ENCODE assay signal across 21 cellular contexts in the genomic region with DNA sequence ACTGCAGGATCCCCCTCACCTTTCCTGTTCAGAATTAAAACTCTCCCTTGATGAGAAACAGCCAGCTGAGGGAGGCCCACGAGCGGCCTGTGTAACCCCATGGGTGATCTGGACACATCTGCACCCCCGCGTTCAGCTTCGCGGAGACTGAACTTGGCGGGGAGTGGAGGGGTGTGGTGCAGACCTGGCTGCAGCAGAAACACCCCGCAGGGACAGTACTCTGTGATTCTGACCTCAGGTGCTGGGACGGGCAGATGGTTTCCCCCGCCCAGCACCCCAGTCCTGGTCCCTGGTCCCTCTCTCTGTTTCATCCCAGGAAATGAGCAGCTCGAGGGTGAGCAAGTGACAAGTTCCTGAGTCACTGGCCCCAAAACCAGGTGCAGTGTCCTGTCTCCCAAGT. TPM values are rescaled to one million over a fixed set of nuclear protein-coding genes. Genes with fewer than 3 reads are reported as not detected.
DNase-seq lines count a peak whose midpoint lies in the region; ATAC-seq, FAIRE-seq and TF ChIP-seq lines count a peak whose summit lies in the region.
"Had no signal": no experiment of that assay in that cellular context is flagged by ENCODE, and none has a peak within 500 bp of the region (broad histone marks: within the 10 kb centered on the region; RNA-seq: fewer than 3 reads in every experiment).

No MANE protein-coding gene starts in this region.

- no peak overlapping the region for H3K9ac ChIP-seq in BLaER1 treated with 17β-estradiol and CSF1 and Interleukin-3, amounts not matched to agents 10 nM and 100 nM
- H3K9ac ChIP-seq in IMR-90 (ENCODE audit: low read depth, low read length) (no peak overlapping the region), H1 (replicated peaks in 1 of 4; ENCODE audit: extremely low read depth in 1 of 4, low read depth in 3 of 4, low read length in 3 of 4) (no peak overlapping the region)

- TF ChIP-seq CTCF in IMR-90 (conservative IDR thresholded peaks at IDR 0.05; ENCODE audit: low read depth, low read length) (no peak), H1 (IDR thresholded peaks at IDR 0.05; ENCODE audit: control extremely low read depth in 1 of 3, insufficient read depth in 1 of 3, low read depth in 1 of 3, low read length in 3 of 3) (no peak)

- H3K23me2 ChIP-seq in H1 (ENCODE audit: low read depth, low read length), result no peaks in the 10 kb centered on the region

- no peak overlapping the region for H3K27ac Mint-ChIP-seq in activated T-helper 1 cell treated with anti-CD3 and anti-CD28 coated beads, Interleukin-12 subunit alpha, Interleukin-12 subunit beta, Interleukin-2, Interleukin-4 antibody, amounts not matched to agents 30 ng/mL and 10 ng/mL and 1 ng/mL, durations not matched to agents 14 hours and 24 hours and 36 hours
- H3K27ac Mint-ChIP-seq: CD4-positive, alpha-beta memory T cell had no signal

- no peaks in the 10 kb centered on the region for H3K36me3 Mint-ChIP-seq in activated T-helper 1 cell treated with anti-CD3 and anti-CD28 coated beads, Interleukin-12 subunit alpha, Interleukin-12 subunit beta, Interleukin-2, Interleukin-4 antibody, amounts not matched to agents 30 ng/mL and 10 ng/mL and 1 ng/mL, durations not matched to agents 14 hours and 24 hours and 36 hours (ENCODE audit: low read depth)
- H3K36me3 Mint-ChIP-seq: CD14-positive monocyte; CD4-positive, alpha-beta memory T cell had no signal

- H3K56ac ChIP-seq in IMR-90 (ENCODE audit: extremely low read depth, insufficient read depth, low read length) (no peak overlapping the region), H1 (replicated peaks; ENCODE audit: insufficient read length, low read depth, low read length) (no peak overlapping the region)

- peak overlapping the region in 6 of 11 experiments; percentile 8 to 28 (median 16); a peak in 2 of 22 replicates for H3K4me2 ChIP-seq in BLaER1 treated with 17β-estradiol and CSF1 and Interleukin-3, amounts not matched to agents 10 nM and 100 nM
- H3K4me2 ChIP-seq in IMR-90 (ENCODE audit: low read depth, low read length), result no peak overlapping the region
- H3K4me2 ChIP-seq in H1 (ENCODE audit: insufficient read depth in 1 of 2, low read depth in 2 of 2, low read length in 2 of 2), result no peak overlapping the region

- no peak overlapping the region for H4K8ac ChIP-seq in IMR-90 (ENCODE audit: low read depth in 2 of 2, low read length in 2 of 2)
- 0 out of 2 replicates have a peak overlapping the region, but pooled peaks have one; percentile 31 for H4K8ac ChIP-seq in H1 (ENCODE audit: extremely low read depth, insufficient read depth, low read length)

- no peaks in the 10 kb centered on the region for H3K4me1 Mint-ChIP-seq in activated T-helper 1 cell treated with anti-CD3 and anti-CD28 coated beads, Interleukin-12 subunit alpha, Interleukin-12 subunit beta, Interleukin-2, Interleukin-4 antibody, amounts not matched to agents 30 ng/mL and 10 ng/mL and 1 ng/mL, durations not matched to agents 14 hours and 24 hours and 36 hours (ENCODE audit: low read depth)
- H3K4me1 Mint-ChIP-seq: CD14-positive monocyte; CD4-positive, alpha-beta memory T cell had no signal

- H2AK9ac ChIP-seq in IMR-90 (replicated peaks; ENCODE audit: low read depth, low read length, poor library complexity), result peak overlapping the region; percentile 23

- H4K5ac ChIP-seq in IMR-90 (ENCODE audit: low read depth, low read length), result no peak overlapping the region
- no peak overlapping the region for H4K5ac ChIP-seq in H1 (ENCODE audit: insufficient read length, low read depth, low read length)

- no peaks in the 10 kb centered on the region for H3K27me3 ChIP-seq in BLaER1 treated with 17β-estradiol and CSF1 and Interleukin-3, amounts not matched to agents 10 nM and 100 nM
- H3K27me3 ChIP-seq in IMR-90 (ENCODE audit: control insufficient read depth, insufficient read depth, low read length) (no peaks in the 10 kb centered on the region), H1 (replicated peaks in 1 of 4; ENCODE audit: control insufficient read depth in 3 of 4, extremely low read depth in 1 of 4, insufficient read depth in 3 of 4, low read length in 3 of 4) (no peaks in the 10 kb centered on the region)
- H3K27me3 ChIP-seq: BE2C had no signal

- H2BK15ac ChIP-seq in IMR-90 (ENCODE audit: low read depth, low read length) (no peak overlapping the region), H1 (ENCODE audit: low read length) (no peak overlapping the region)

- H2BK120ac ChIP-seq in IMR-90 (ENCODE audit: low read depth, low read length), result no peak overlapping the region
- no peak overlapping the region for H2BK120ac ChIP-seq in H1 (replicated peaks; ENCODE audit: low read depth, low read length)

- no peak for TF ChIP-seq POLR2A in IMR-90 (IDR thresholded peaks at IDR 0.05; ENCODE audit: low read depth, low read length)
- no peak for TF ChIP-seq POLR2A in H1 (IDR thresholded peaks at IDR 0.05; ENCODE audit: control extremely low read depth in 1 of 2, low read depth in 2 of 2, low read length in 2 of 2)

- H3K79me1 ChIP-seq in IMR-90 (ENCODE audit: low read depth in 1 of 2, low read length in 2 of 2) (no peaks in the 10 kb centered on the region), H1 (ENCODE audit: low read depth, low read length) (no peaks in the 10 kb centered on the region; the same call in 1 of the 2 replicates)

- no TSS peak for BruUV-seq in IMR-90 (replicated peaks; lab: Mats Ljungman, UMichigan)

- peak; percentile 5 for DNase-seq in A172 (ENCODE audit: low spot score)
- DNase-seq in IMR-90, result no peak
- no peak for DNase-seq in H1 (ENCODE audit: low read depth in 1 of 2, low spot score in 2 of 2)
- DNase-seq in frontal cortex (ENCODE audit: low spot score in 2 of 2), result no peak
- no peak for DNase-seq in activated T-helper 1 cell treated with anti-CD3 and anti-CD28 coated beads, Interleukin-12 subunit alpha, Interleukin-12 subunit beta, Interleukin-2, Interleukin-4 antibody, amounts not matched to agents 30 ng/mL and 10 ng/mL and 1 ng/mL, durations not matched to agents 14 hours and 24 hours and 36 hours (ENCODE audit: low spot score)
- no peak for DNase-seq in NCI-H1092 (lab: John Stamatoyannopoulos, UW)
- DNase-seq: ACHN; BE2C; CD4-positive, alpha-beta memory T cell; DMS153; DMS79; GDM1; HCEC 1CT had no signal

- ATAC-seq in IMR-90 (ENCODE audit: low read depth) (no peak), GM21367 (IDR thresholded peaks at IDR 0.05; ENCODE audit: unreplicated experiment) (no peak)
- ATAC-seq: K562 had no signal

- no peak overlapping the region for H3K4ac ChIP-seq in IMR-90 (ENCODE audit: low read depth, low read length)
- no peak overlapping the region for H3K4ac ChIP-seq in H1 (replicated peaks; ENCODE audit: insufficient read length, low read depth, low read length)

- no peak for TF ChIP-seq RAD21 in IMR-90 (IDR thresholded peaks at IDR 0.05; ENCODE audit: low read length)
- no peak for TF ChIP-seq RAD21 in H1 (IDR thresholded peaks at IDR 0.05 in 1 of 2, conservative IDR thresholded peaks at IDR 0.05 in 1 of 2; ENCODE audit: low read depth in 2 of 2, low read length in 2 of 2)

- in situ Hi-C loops in IMR-90 (cut with MboI; ENCODE audit: low sequenced_read_pairs), result no loop called here

- no peak overlapping the region for H3K4me3 ChIP-seq in BLaER1 treated with 17β-estradiol and CSF1 and Interleukin-3, amounts not matched to agents 10 nM and 100 nM
- H3K4me3 ChIP-seq in IMR-90 (ENCODE audit: insufficient read depth, low read depth, low read length), result no peak overlapping the region
- no peak overlapping the region for H3K4me3 ChIP-seq in H1 (ENCODE audit: extremely low read depth in 1 of 4, insufficient read depth in 2 of 4, low read depth in 3 of 4, low read length in 4 of 4)
- H3K4me3 ChIP-seq: K562 had no signal

- H3K36me3 ChIP-seq in BLaER1 treated with 17β-estradiol and CSF1 and Interleukin-3, amounts not matched to agents 10 nM and 100 nM, result peaks cover 0 to 76% (median 40%) of the 10 kb centered on the region in 11 experiments; a peak in 18 of 22 replicates
- H3K36me3 ChIP-seq in IMR-90 (ENCODE audit: control insufficient read depth, insufficient read depth, low read length), result peaks cover 5% of the 10 kb centered on the region; the same call in 1 of the 2 replicates
- H3K36me3 ChIP-seq in H1 (ENCODE audit: control insufficient read depth in 2 of 4, insufficient read depth in 4 of 4, low read length in 3 of 4), result no peaks in the 10 kb centered on the region; a peak in 1 of 8 replicates
- H3K36me3 ChIP-seq: BE2C had no signal

- FAIRE-seq in H1 (lab: Jason Lieb, UNC), result no peak
- no peak for FAIRE-seq in frontal cortex (lab: Jason Lieb, UNC)
- FAIRE-seq: A204.1, GM12892, GM18507, K562 had no signal

- no peak overlapping the region for H3K4me3 Mint-ChIP-seq in activated T-helper 1 cell treated with anti-CD3 and anti-CD28 coated beads, Interleukin-12 subunit alpha, Interleukin-12 subunit beta, Interleukin-2, Interleukin-4 antibody, amounts not matched to agents 30 ng/mL and 10 ng/mL and 1 ng/mL, durations not matched to agents 14 hours and 24 hours and 36 hours
- H3K4me3 Mint-ChIP-seq: CD14-positive monocyte; CD4-positive, alpha-beta memory T cell had no signal

- H2AFZ ChIP-seq in IMR-90 (replicated peaks; ENCODE audit: low read length, poor library complexity), result no peak overlapping the region
- no peak overlapping the region for H2AFZ ChIP-seq in H1 (ENCODE audit: low read length)

- no CpG with 5 or more reads among the region's 11 CpGs for WGBS in IMR-90 (ENCODE audit: extremely low coverage in 2 of 2, insufficient read length in 1 of 2), 2 experiments
- 89% methylated on average over 11 of the region's 11 CpGs; no CpG with 5 or more reads in 1 of the 2 experiments for WGBS in H1 (ENCODE audit: extremely low coverage in 1 of 2, insufficient coverage in 1 of 2, insufficient read length in 1 of 2, insufficient replicate concordance in 2 of 2, low coverage in 1 of 2, low lambda C conversion rate in 2 of 2, missing lambda C conversion rate in 1 of 2), 2 experiments

- no peak overlapping the region for H3K18ac ChIP-seq in IMR-90 (ENCODE audit: low read depth, low read length)
- H3K18ac ChIP-seq in H1 (ENCODE audit: extremely low read depth, low read length), result no peak overlapping the region

- no peak overlapping the region for H3K27ac ChIP-seq in BLaER1 treated with 17β-estradiol and CSF1 and Interleukin-3, amounts not matched to agents 10 nM and 100 nM
- H3K27ac ChIP-seq in IMR-90 (ENCODE audit: insufficient read depth, low read length), result no peak overlapping the region
- no peak overlapping the region for H3K27ac ChIP-seq in H1 (ENCODE audit: low read depth, low read length)

- no peaks in the 10 kb centered on the region; the same call in 1 of the 2 replicates for H3K9me1 ChIP-seq in IMR-90 (ENCODE audit: insufficient read depth, low read length)

- no peak overlapping the region for H2BK5ac ChIP-seq in IMR-90 (ENCODE audit: low read depth, low read length, poor library complexity, severe bottlenecking)
- no peak overlapping the region for H2BK5ac ChIP-seq in H1 (ENCODE audit: low read depth, low read length)

- intact Hi-C loops in IMR-90 (cut with micrococcal nuclease), result no loop called here
- intact Hi-C loops in activated T-helper 1 cell treated with anti-CD3 and anti-CD28 coated beads, Interleukin-12 subunit alpha, Interleukin-12 subunit beta, Interleukin-2, Interleukin-4 antibody, amounts not matched to agents 30 ng/mL and 10 ng/mL and 1 ng/mL, durations not matched to agents 14 hours and 24 hours and 36 hours (cut with micrococcal nuclease), result no loop called here

- POLR2A ChIA-PET in IMR-90 (lab: Charles Lee; ENCODE audit: unreplicated experiment), result no interaction called here
- POLR2A ChIA-PET in H1 (lab: Charles Lee; ENCODE audit: partially characterized antibody), result interaction anchor here (0.6 to 1.5 kb wide), 3 partner anchors 15 to 61 kb away, joined by 3 read pairs; no protein-coding TSS in a partner anchor

- peaks cover 9 to 29% (median 25%) of the 10 kb centered on the region in 10 experiments for H3K4me1 ChIP-seq in BLaER1 treated with 17β-estradiol and CSF1 and Interleukin-3, amounts not matched to agents 10 nM and 100 nM
- H3K4me1 ChIP-seq in IMR-90 (ENCODE audit: control insufficient read depth, insufficient read depth, low read length) (no peaks in the 10 kb centered on the region), H1 (replicated peaks in 1 of 4; ENCODE audit: control insufficient read depth in 3 of 4, insufficient read depth in 4 of 4, low read length in 3 of 4) (peaks cover 0 to 10% (median 4%) of the 10 kb centered on the region in 4 experiments; a peak in 4 of 7 replicates)
- H3K4me1 ChIP-seq: BE2C had no signal

- no peaks in the 10 kb centered on the region for H3K79me2 ChIP-seq in H1 (ENCODE audit: control insufficient read depth in 1 of 2, insufficient read depth in 2 of 2, low read length in 2 of 2)

- H4K20me1 ChIP-seq in BLaER1 treated with 17β-estradiol and CSF1 and Interleukin-3, amounts not matched to agents 10 nM and 100 nM, result 0 out of 22 replicates have a peak, but pooled peaks cover 0 to 4% (median 0%) of the 10 kb centered on the region in 11 experiments
- H4K20me1 ChIP-seq in IMR-90 (ENCODE audit: insufficient read depth, low read length) (no peaks in the 10 kb centered on the region), H1 (replicated peaks in 1 of 2; ENCODE audit: control insufficient read depth in 1 of 2, insufficient read depth in 2 of 2, low read length in 2 of 2) (peaks cover 1 to 6% of the 10 kb centered on the region in 2 experiments)

- no peak overlapping the region for H4K91ac ChIP-seq in IMR-90 (ENCODE audit: insufficient read depth, low read depth, low read length)
- no peak overlapping the region for H4K91ac ChIP-seq in H1 (replicated peaks; ENCODE audit: insufficient read length, low read length)

- no peak overlapping the region for H2BK12ac ChIP-seq in H1 (ENCODE audit: low read depth, low read length)

- H3K27me3 Mint-ChIP-seq in activated T-helper 1 cell treated with anti-CD3 and anti-CD28 coated beads, Interleukin-12 subunit alpha, Interleukin-12 subunit beta, Interleukin-2, Interleukin-4 antibody, amounts not matched to agents 30 ng/mL and 10 ng/mL and 1 ng/mL, durations not matched to agents 14 hours and 24 hours and 36 hours (ENCODE audit: insufficient read depth), result no peaks in the 10 kb centered on the region
- H3K27me3 Mint-ChIP-seq: CD4-positive, alpha-beta memory T cell had no signal

- no peak overlapping the region for H2BK20ac ChIP-seq in IMR-90 (ENCODE audit: low read depth, low read length)
- no peak overlapping the region for H2BK20ac ChIP-seq in H1 (ENCODE audit: low read length)

- no peak overlapping the region for H3K23ac ChIP-seq in IMR-90 (ENCODE audit: low read depth, low read length)
- H3K23ac ChIP-seq in H1 (ENCODE audit: insufficient read length), result no peak overlapping the region

- dilution Hi-C loops in IMR-90 (cut with HindIII; ENCODE audit: low sequenced_read_pairs, unreplicated experiment), result no loop called here

- TF ChIP-seq EP300 in H1 (IDR thresholded peaks at IDR 0.05; ENCODE audit: borderline replicate concordance in 1 of 2, low read depth in 2 of 2, low read length in 2 of 2), result no peak

- CTCF ChIA-PET in IMR-90 (lab: Yijun Ruan, JAX) (no interaction called here), H1 (lab: Charles Lee; ENCODE audit: partially characterized antibody) (interaction anchor here (0.7 to 3.0 kb wide), 5 partner anchors 13 to 348 kb away, joined by 3 to 10 read pairs (median 4); no protein-coding TSS in a partner anchor)

- H3K9me3 Mint-ChIP-seq in activated T-helper 1 cell treated with anti-CD3 and anti-CD28 coated beads, Interleukin-12 subunit alpha, Interleukin-12 subunit beta, Interleukin-2, Interleukin-4 antibody, amounts not matched to agents 30 ng/mL and 10 ng/mL and 1 ng/mL, durations not matched to agents 14 hours and 24 hours and 36 hours, result no peaks in the 10 kb centered on the region

- H3K9me3 ChIP-seq in BLaER1 treated with 17β-estradiol and CSF1 and Interleukin-3, amounts not matched to agents 10 nM and 100 nM (replicated peaks in 1 of 11), result no peaks in the 10 kb centered on the region
- H3K9me3 ChIP-seq in IMR-90 (ENCODE audit: control insufficient read depth, insufficient read depth, low read length) (no peaks in the 10 kb centered on the region), H1 (ENCODE audit: insufficient read depth in 2 of 2, low read depth in 1 of 2, low read length in 1 of 2) (no peaks in the 10 kb centered on the region)
- H3K9me3 ChIP-seq: BE2C had no signal

- H3K14ac ChIP-seq in IMR-90 (replicated peaks; ENCODE audit: low read depth, low read length) (no peak overlapping the region), H1 (ENCODE audit: insufficient read length) (no peak overlapping the region)

- H2AK5ac ChIP-seq in IMR-90 (ENCODE audit: low read depth, low read length) (no peak overlapping the region), H1 (ENCODE audit: low read depth, low read length) (no peak overlapping the region)

RNA-seq across cellular contexts. Expression of gene GBX2, which starts 41.2 kb away (rescaled TPM):
- total RNA-seq in A172 (2014; rRNA removed; shearing (Covaris generic)), result 6.2 and 6.4 TPM in 2 replicates
- total RNA-seq in IMR-90 (2012; rRNA removed) (not detected in 2 replicates), frontal cortex (0.41 TPM)
- polyA plus RNA-seq in IMR-90 (2012; rRNA removed) (0.10 TPM in 1 of 2 replicates, not detected in the other), H1 (2011; rRNA removed) (0.38 and 0.64 TPM in 2 replicates)
- 0.04 and 0.09 TPM in 2 replicates for polyA plus RNA-seq in IMR-90 (2012; cell fraction: cytosol; rRNA removed)
- 0.06 and 0.11 TPM in 2 replicates for polyA plus RNA-seq in IMR-90 (2012; cell fraction: nucleus; rRNA removed; ENCODE audit: low replicate concordance)
- total RNA-seq in H1 (2021; fragmentation: NEBNext Ultra II Directional; extraction: Animal tissue kit (Norgen Biotek cat#: 25700)), result 0.89 and 1.2 TPM in 2 replicates
- 0.54 TPM for polyA plus RNA-seq in H1 (2011; cell fraction: cytosol; rRNA removed)
- 0.74 TPM for polyA plus RNA-seq in H1 (2011; cell fraction: nucleus; rRNA removed)
- 0.53 to 0.94 TPM (median 0.74 TPM) in 4 replicates for polyA plus RNA-seq in H1 (2012, experiment 1 of 2)
- polyA plus RNA-seq in H1 (2012, experiment 2 of 2), result 0.68 TPM
- polyA plus RNA-seq in H1 (2013, experiment 1 of 2), result 1.9 TPM
- polyA plus RNA-seq in H1 (2013, experiment 2 of 2), result 1.9 TPM
- polyA minus RNA-seq in H1 (2011; rRNA and poly(A)+ RNA removed), result 0.24 and 0.32 TPM in 2 replicates
- polyA minus RNA-seq in H1 (2011; cell fraction: cytosol; rRNA and poly(A)+ RNA removed), result 0.88 TPM
- 1.9 TPM for polyA minus RNA-seq in H1 (2011; cell fraction: nucleus; rRNA and poly(A)+ RNA removed)
- total RNA-seq in activated T-helper 1 cell treated with anti-CD3 and anti-CD28 coated beads, Interleukin-12 subunit alpha, Interleukin-12 subunit beta, Interleukin-2, Interleukin-4 antibody, amounts not matched to agents 30 ng/mL and 10 ng/mL and 1 ng/mL, durations not matched to agents 14 hours and 24 hours and 36 hours, result not detected in 2 replicates
- total RNA-seq: CD4-positive, alpha-beta memory T cell; HT-29 had no signal
- polyA plus RNA-seq: CD14-positive monocyte; CD4-positive, alpha-beta memory T cell had no signal

Comparison
In these comparisons a context has a peak if more than half of its experiments do, and no peak if none do; other contexts are left out.
1. H3K4me2 ChIP-seq: peak in BLaER1 treated with 17β-estradiol and CSF1 and Interleukin-3, amounts not matched to agents 10 nM and 100 nM (6 of 11); none in IMR-90 (single experiment) and H1 (0 of 2).